ENCODE assay signal across 22 cellular contexts in genomic region chr19:43478323-43478722, GRCh38. TPM values are rescaled to one million over a fixed set of nuclear protein-coding genes. Genes with fewer than 3 reads are reported as not detected.
DNase-seq lines count a peak whose midpoint lies in the region; ATAC-seq and TF ChIP-seq lines count a peak whose summit lies in the region.
"Had no signal": no experiment of that assay in that cellular context is flagged by ENCODE, and none has a peak within 500 bp of the region (broad histone marks: within the 10 kb centered on the region; RNA-seq: fewer than 3 reads in every experiment).

No MANE protein-coding gene starts in this region.

- POLR2A ChIA-PET in CD4-positive, alpha-beta memory T cell (lab: Charles Lee; ENCODE audit: partially characterized antibody): interaction anchor here (0.6 to 2.2 kb wide), 3 partner anchors 15 to 101 kb away, joined by 3 to 8 read pairs (median 7); partner anchors contain the start of gene PHLDB3
- POLR2A ChIA-PET in Caco-2 (lab: Charles Lee): no interaction called here

- no peak overlapping the region for H3K4me3 Mint-ChIP-seq in CD4-positive, alpha-beta memory T cell
- H3K4me3 Mint-ChIP-seq in Caco-2 (ENCODE audit: unreplicated experiment) (no peak overlapping the region), naive B cell (peak overlapping the region in 1 of 8 donors; percentile 10)
- no peak overlapping the region for H3K4me3 Mint-ChIP-seq in dendritic cell treated with granulocyte-macrophage colony-stimulating factor and Interleukin-4, amounts not matched to agents 40 ng/mL and 50 ng/mL, for 4 days
- H3K4me3 Mint-ChIP-seq: GM23338 had no signal

- no TSS peak for BruUV-seq in Caco-2 (replicated peaks; lab: Mats Ljungman, UMichigan)

- TF ChIP-seq CTCF in Caco-2 (IDR thresholded peaks at IDR 0.05; ENCODE audit: insufficient read depth in 1 of 2, low read depth in 1 of 2, low read length in 1 of 2, severe bottlenecking in 1 of 2, unreplicated experiment in 1 of 2): no peak

- H3K36me3 Mint-ChIP-seq in CD4-positive, alpha-beta memory T cell: peaks cover 12 to 15% of the 10 kb centered on the region in 2 donors
- H3K36me3 Mint-ChIP-seq in Caco-2 (ENCODE audit: insufficient read depth, unreplicated experiment): peaks cover 22% of the 10 kb centered on the region
- H3K36me3 Mint-ChIP-seq in dendritic cell treated with granulocyte-macrophage colony-stimulating factor and Interleukin-4, amounts not matched to agents 40 ng/mL and 50 ng/mL, for 4 days (ENCODE audit: low read depth): peaks cover 90% of the 10 kb centered on the region
- H3K36me3 Mint-ChIP-seq in naive B cell: peaks cover 0 to 8% of the 10 kb centered on the region in 2 donors

- peaks cover 10 to 23% (median 12%) of the 10 kb centered on the region in 4 donors for H3K4me1 Mint-ChIP-seq in CD4-positive, alpha-beta memory T cell
- H3K4me1 Mint-ChIP-seq in Caco-2 (ENCODE audit: low read depth, unreplicated experiment) (peaks cover 6% of the 10 kb centered on the region), naive B cell (peaks cover 8 to 15% (median 14%) of the 10 kb centered on the region in 3 donors)
- peaks cover 20% of the 10 kb centered on the region for H3K4me1 Mint-ChIP-seq in dendritic cell treated with granulocyte-macrophage colony-stimulating factor and Interleukin-4, amounts not matched to agents 40 ng/mL and 50 ng/mL, for 4 days (ENCODE audit: low read depth)

- DNase-seq in CD4-positive, alpha-beta memory T cell: no peak
- DNase-seq in Caco-2: no peak
- DNase-seq in naive B cell: no peak
- no peak for DNase-seq in NCI-H2107 treated with DMSO at 0.1 percent for 48 hours (lab: John Stamatoyannopoulos, UW; ENCODE audit: unreplicated experiment)
- DNase-seq in NCI-H82 (lab: John Stamatoyannopoulos, UW): no peak
- DNase-seq in stimulated activated CD4-positive, alpha-beta T cell treated with anti-CD3 and anti-CD28 coated beads, Interleukin-2, amount 100 ng/mL, for 24 hours: no peak
- no peak for DNase-seq in RPMI8226
- DNase-seq: ACHN, C1 segment of cervical spinal cord, DMS153, GDM1, NCI-H1417 treated with DMSO at 0.1 percent for 48 hours, NCI-H1930, NCI-H2171, NCI-H446 treated with DMSO at 0.1 percent for 48 hours, NCI-H69, SHP77, SK-N-SH had no signal

- H3K36me3 ChIP-seq in CD4-positive, alpha-beta memory T cell (ENCODE audit: insufficient read depth, low read length): no peaks in the 10 kb centered on the region
- no peaks in the 10 kb centered on the region for H3K36me3 ChIP-seq in Caco-2 (ENCODE audit: control insufficient read depth, insufficient read depth, low read length)

- no peaks in the 10 kb centered on the region for H3K27me3 Mint-ChIP-seq in CD4-positive, alpha-beta memory T cell
- no peaks in the 10 kb centered on the region for H3K27me3 Mint-ChIP-seq in Caco-2 (ENCODE audit: insufficient read depth, unreplicated experiment)
- peaks cover 5% of the 10 kb centered on the region for H3K27me3 Mint-ChIP-seq in dendritic cell treated with granulocyte-macrophage colony-stimulating factor and Interleukin-4, amounts not matched to agents 40 ng/mL and 50 ng/mL, for 4 days
- H3K27me3 Mint-ChIP-seq in naive B cell: no peaks in the 10 kb centered on the region

- peak overlapping the region in 5 of 7 donors; percentile 37 to 92 (median 70) for H3K27ac Mint-ChIP-seq in CD4-positive, alpha-beta memory T cell
- H3K27ac Mint-ChIP-seq in Caco-2 (ENCODE audit: unreplicated experiment) (peak overlapping the region; percentile 11), naive B cell (peak overlapping the region in 5 of 6 donors; percentile 9 to 94 (median 54))
- H3K27ac Mint-ChIP-seq in dendritic cell treated with granulocyte-macrophage colony-stimulating factor and Interleukin-4, amounts not matched to agents 40 ng/mL and 50 ng/mL, for 4 days: peak overlapping the region; percentile 16
- H3K27ac Mint-ChIP-seq: GM23338 had no signal

- H3K27ac ChIP-seq in CD4-positive, alpha-beta memory T cell (ENCODE audit: low read depth, low read length): no peak overlapping the region

- H3K9me3 Mint-ChIP-seq in CD4-positive, alpha-beta memory T cell: peaks cover 0 to 2% (median 0%) of the 10 kb centered on the region in 8 donors
- H3K9me3 Mint-ChIP-seq in Caco-2 (ENCODE audit: unreplicated experiment) (no peaks in the 10 kb centered on the region), naive B cell (peaks cover 0 to 2% (median 0%) of the 10 kb centered on the region in 7 donors)
- H3K9me3 Mint-ChIP-seq in dendritic cell treated with granulocyte-macrophage colony-stimulating factor and Interleukin-4, amounts not matched to agents 40 ng/mL and 50 ng/mL, for 4 days: no peaks in the 10 kb centered on the region
- H3K9me3 Mint-ChIP-seq: GM23338 had no signal

- intact Hi-C loops in CD4-positive, alpha-beta memory T cell (cut with micrococcal nuclease): loop anchor here (5.0 kb wide), 1 partner anchor 41 kb away; no protein-coding TSS in a partner anchor
- intact Hi-C loops in Caco-2 (cut with micrococcal nuclease; ENCODE audit: unreplicated experiment): no loop called here
- intact Hi-C loops in dendritic cell treated with granulocyte-macrophage colony-stimulating factor and Interleukin-4, amounts not matched to agents 40 ng/mL and 50 ng/mL, for 4 days (cut with micrococcal nuclease): no loop called here

- H3K4me3 ChIP-seq in CD4-positive, alpha-beta memory T cell (ENCODE audit: low read length in 2 of 2): no peak overlapping the region
- H3K4me3 ChIP-seq in Caco-2 (ENCODE audit: low read depth, low read length): no peak overlapping the region
- H3K4me3 ChIP-seq: GM23338 had no signal

- peaks cover 9% of the 10 kb centered on the region for H3K4me1 ChIP-seq in CD4-positive, alpha-beta memory T cell (ENCODE audit: insufficient read depth, low read length)
- H3K4me1 ChIP-seq in Caco-2: peaks cover 14% of the 10 kb centered on the region

- no peaks in the 10 kb centered on the region for H3K9me3 ChIP-seq in CD4-positive, alpha-beta memory T cell (ENCODE audit: control insufficient read depth in 1 of 2, low read length in 2 of 2)
- no peaks in the 10 kb centered on the region for H3K9me3 ChIP-seq in Caco-2
- H3K9me3 ChIP-seq: SK-N-SH had no signal

- CTCF ChIA-PET in CD4-positive, alpha-beta memory T cell (lab: Charles Lee; ENCODE audit: partially characterized antibody): interaction anchor here (1.0 kb wide), 1 partner anchor 46 kb away, joined by 3 read pairs; no protein-coding TSS in a partner anchor
- CTCF ChIA-PET in Caco-2 (lab: Charles Lee): no interaction called here

- H3K27me3 ChIP-seq in CD4-positive, alpha-beta memory T cell (ENCODE audit: insufficient read depth, low read length): no peaks in the 10 kb centered on the region
- H3K27me3 ChIP-seq in Caco-2 (replicated peaks; ENCODE audit: control insufficient read depth, insufficient read depth, low read length): no peaks in the 10 kb centered on the region

- no peak for ATAC-seq in naive B cell (ENCODE audit: low read depth in 2 of 2)
- ATAC-seq: GM23338 had no signal

RNA-seq across cellular contexts. Expression of gene LYPD3, which starts 12.9 kb away (rescaled TPM):
- total RNA-seq in CD4-positive, alpha-beta memory T cell: 1 to 10 TPM; 3.3 to 3.7 TPM
- 1 to 10 TPM; 4.4 to 5.9 TPM for polyA plus RNA-seq in CD4-positive, alpha-beta memory T cell
- total RNA-seq in Caco-2 (2022): 1.3 and 2.2 TPM in 2 replicates
- under 1 TPM in 4 of 6 donors, not detected in 2; 0.24 to 0.90 (median 0.45) TPM for polyA plus RNA-seq in naive B cell (ENCODE audit: low read depth in 6 of 6)

RNA-seq across cellular contexts. Expression of gene PHLDB3, which starts 26.2 kb away (rescaled TPM):
- total RNA-seq in CD4-positive, alpha-beta memory T cell: 10 to 100 TPM; 36.9 to 47.3 TPM
- 1 to 10 TPM; 1.3 to 5.5 TPM for polyA plus RNA-seq in CD4-positive, alpha-beta memory T cell
- 33.1 and 35.7 TPM in 2 replicates for total RNA-seq in Caco-2 (2022)
- 1 to 10 TPM in 5 of 6 donors, under 1 TPM in 1; 0.26 to 4.2 (median 2.5) TPM for polyA plus RNA-seq in naive B cell (ENCODE audit: low read depth in 6 of 6)

RNA-seq across cellular contexts. Expression of gene ETHE1, which starts 48.7 kb away (rescaled TPM):
- 10 to 100 TPM; 23.9 to 29.1 TPM for total RNA-seq in CD4-positive, alpha-beta memory T cell
- polyA plus RNA-seq in CD4-positive, alpha-beta memory T cell: 10 to 100 TPM; 79.1 to 80.7 TPM
- 39.6 and 42.5 TPM in 2 replicates for total RNA-seq in Caco-2 (2022)
- polyA plus RNA-seq in naive B cell (ENCODE audit: low read depth in 6 of 6): 10 to 100 TPM; 15.5 to 30.7 (median 24.0) TPM

RNA-seq across cellular contexts. Expression of gene ZNF575, which starts 54.7 kb away (rescaled TPM):
- 10 to 100 TPM; 11.0 to 11.8 TPM for total RNA-seq in CD4-positive, alpha-beta memory T cell
- 1 to 10 TPM; 2.1 to 3.6 TPM for polyA plus RNA-seq in CD4-positive, alpha-beta memory T cell
- total RNA-seq in Caco-2 (2022): 1.00 and 1.2 TPM in 2 replicates
- 1 to 10 TPM in 4 of 6 donors, under 1 TPM in 2; 0.39 to 2.2 (median 1.6) TPM for polyA plus RNA-seq in naive B cell (ENCODE audit: low read depth in 6 of 6)
- total RNA-seq: Daoy, M059J had no signal

Comparison
In these comparisons a context has a peak if more than half of its experiments do, and no peak if none do; other contexts are left out.
1. H3K27ac Mint-ChIP-seq: peak in every context shown above with its lines; median percentile 70 in CD4-positive, alpha-beta memory T cell; 54 in naive B cell; 16 in dendritic cell treated with granulocyte-macrophage colony-stimulating factor and Interleukin-4, amounts not matched to agents 40 ng/mL and 50 ng/mL, for 4 days; 11 in Caco-2.